ENCODE assay signal across 7 cellular contexts in the genomic region with DNA sequence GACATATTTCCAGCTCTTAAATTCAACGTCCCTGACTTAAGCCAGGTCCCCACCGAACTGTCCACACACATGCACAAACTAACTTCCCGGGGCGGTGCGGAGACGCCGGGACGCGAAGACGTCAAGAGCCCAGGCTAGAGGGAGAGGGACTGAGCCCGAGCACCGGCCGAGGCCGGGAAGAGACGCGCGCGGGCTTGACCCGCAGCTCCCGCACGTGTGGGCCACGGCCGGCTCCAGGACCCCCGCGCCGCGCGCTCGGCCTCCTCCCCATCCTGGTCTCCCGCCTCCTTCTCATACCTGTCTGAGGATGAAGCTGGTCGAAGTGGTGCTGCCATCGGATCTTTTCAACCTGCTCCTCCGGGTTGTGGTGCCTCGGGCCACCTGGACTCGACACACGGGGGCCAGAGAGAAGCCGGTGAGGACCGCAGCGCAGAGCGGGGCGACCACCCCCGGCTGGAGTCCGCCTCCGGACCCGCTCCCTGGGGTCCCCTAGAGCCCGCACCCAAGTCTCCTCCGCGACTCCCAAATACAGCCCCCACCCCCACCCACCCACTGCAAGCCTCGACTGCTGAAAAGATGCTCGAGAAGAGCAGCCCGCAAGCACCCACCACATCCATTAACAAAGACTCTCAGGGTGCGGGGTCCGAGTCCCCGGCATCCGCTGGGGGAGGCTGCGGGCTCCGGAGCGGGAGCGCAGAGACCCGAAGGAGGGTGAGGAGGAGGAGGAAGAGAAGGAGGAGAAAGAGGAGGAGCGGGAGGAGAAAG. TPM values are rescaled to one million over a fixed set of nuclear protein-coding genes. Genes with fewer than 3 reads are reported as not detected.
A peak's percentile ranks its signal among the peaks of the same experiment; 100 is the strongest.
DNase-seq lines count a peak whose midpoint lies in the region; ATAC-seq and TF ChIP-seq lines count a peak whose summit lies in the region.

No MANE protein-coding gene starts in this region.

- peak overlapping the region; percentile 83 to 88 for H3K4me3 Mint-ChIP-seq in activated T-cell treated with anti-CD3 and anti-CD28 coated beads, Interleukin-2, amount 50 U/mL, for 72 hours

- no peaks in the 10 kb centered on the region for H3K9me3 Mint-ChIP-seq in activated T-cell treated with anti-CD3 and anti-CD28 coated beads, Interleukin-2, amount 50 U/mL, for 72 hours

- DNase-seq in activated T-cell treated with anti-CD3 and anti-CD28 coated beads, Interleukin-2, amount 50 U/mL, for 72 hours: peak in 1 of 2 donors; percentile 8
- peak; percentile 61 for DNase-seq in Right ventricle myocardium superior
- DNase-seq in posterior cingulate gyrus: peak in 6 of 10 donors; percentile 26 to 91 (median 54)
- no peak for DNase-seq in NCI-H2029 treated with DMSO at 0.1 percent for 48 hours (lab: John Stamatoyannopoulos, UW)

- ATAC-seq in HG02884 (IDR thresholded peaks at IDR 0.05; ENCODE audit: unreplicated experiment) (peak; percentile 29), Right ventricle myocardium superior (ENCODE audit: poor library complexity) (peak; percentile 85), HG03097 (IDR thresholded peaks at IDR 0.05; ENCODE audit: low FRiP score, unreplicated experiment) (no peak)
- peak; percentile 46 to 57 for ATAC-seq in activated T-cell treated with anti-CD3 and anti-CD28 coated beads, Interleukin-2, amount 50 U/mL, for 72 hours (replicated peaks in 1 of 2)

- peaks cover 49% of the 10 kb centered on the region for H3K27me3 Mint-ChIP-seq in activated T-cell treated with anti-CD3 and anti-CD28 coated beads, Interleukin-2, amount 50 U/mL, for 72 hours (ENCODE audit: low read depth)

- no peak for TF ChIP-seq CTCF in GM12875 (IDR thresholded peaks at IDR 0.05; ENCODE audit: borderline replicate concordance, insufficient read depth, low read depth, low read length)

- no peak overlapping the region for H3K27ac Mint-ChIP-seq in activated T-cell treated with anti-CD3 and anti-CD28 coated beads, Interleukin-2, amount 50 U/mL, for 72 hours

- peaks cover 3% of the 10 kb centered on the region in 2 donors for H3K36me3 Mint-ChIP-seq in activated T-cell treated with anti-CD3 and anti-CD28 coated beads, Interleukin-2, amount 50 U/mL, for 72 hours (ENCODE audit: insufficient read depth in 2 of 2)

- intact Hi-C loops in Right ventricle myocardium superior (cut with DNase I): no loop called here
- intact Hi-C loops in posterior cingulate gyrus (cut with DNase I): loop anchor here (10.0 kb wide), 1 partner anchor 63 kb away; no protein-coding TSS in a partner anchor

- peaks cover 17% of the 10 kb centered on the region for H3K4me1 Mint-ChIP-seq in activated T-cell treated with anti-CD3 and anti-CD28 coated beads, Interleukin-2, amount 50 U/mL, for 72 hours (ENCODE audit: low read depth)

- H3K4me3 ChIP-seq in GM12875 (ENCODE audit: low read depth, low read length): peak overlapping the region; percentile 88

RNA-seq across cellular contexts. Expression of gene CACNB4, which starts 0.6 kb away (rescaled TPM):
- total RNA-seq in activated T-cell treated with anti-CD3 and anti-CD28 coated beads, Interleukin-2, amount 50 U/mL, for 72 hours: under 1 TPM; 0.31 to 0.56 TPM
- total RNA-seq in Right ventricle myocardium superior: 0.46 TPM
